ENCODE assay signal across 8 cellular contexts in the genomic region with DNA sequence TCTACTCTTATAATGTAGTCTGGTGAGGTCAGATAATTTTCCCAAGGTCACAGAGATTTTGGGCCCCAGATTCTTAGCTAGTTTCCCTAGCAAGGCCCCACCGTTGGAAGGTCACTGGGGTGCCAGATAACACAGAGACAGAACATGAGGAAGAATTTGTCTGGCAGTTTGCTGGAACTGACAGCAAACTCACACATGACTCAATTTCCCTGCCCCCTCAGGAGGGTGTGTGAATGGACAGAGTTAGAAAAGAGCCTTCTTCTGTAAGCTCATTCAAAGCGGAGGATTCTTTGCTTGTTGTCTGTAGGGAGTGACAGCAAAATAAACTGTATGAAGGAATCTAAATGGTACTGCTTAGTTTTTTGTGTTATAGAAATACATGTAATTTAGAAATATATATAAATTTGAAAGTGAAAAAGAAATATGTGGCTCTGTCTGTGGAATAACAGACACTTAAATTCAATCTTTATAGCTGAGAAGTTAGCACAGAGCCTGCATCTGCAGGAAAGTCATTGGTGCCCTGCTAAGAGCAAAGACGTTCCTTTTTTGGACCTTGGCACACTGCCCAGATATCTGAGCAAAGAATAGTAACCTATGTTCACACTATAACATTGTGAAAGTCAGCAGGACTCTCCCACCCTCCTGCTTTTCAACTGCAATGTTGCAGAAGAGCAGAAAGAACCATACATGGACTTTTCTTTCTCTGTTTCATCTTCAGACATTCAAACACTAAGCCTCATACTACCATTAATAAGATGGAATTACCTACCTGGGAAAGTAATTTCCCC. TPM values are rescaled to one million over a fixed set of nuclear protein-coding genes. Genes with fewer than 3 reads are reported as not detected.
A peak's percentile ranks its signal among the peaks of the same experiment; 100 is the strongest.
DNase-seq lines count a peak whose midpoint lies in the region; ATAC-seq and TF ChIP-seq lines count a peak whose summit lies in the region.

No MANE protein-coding gene starts in this region.

- peaks cover 19% of the 10 kb centered on the region; the same call in 1 of the 2 replicates for H3K36me3 ChIP-seq in PC-3 (ENCODE audit: low read depth, low read length)
- H3K36me3 ChIP-seq in cardiac muscle cell: peaks cover 29% of the 10 kb centered on the region
- H3K36me3 ChIP-seq in smooth muscle cell (ENCODE audit: low read depth): peaks cover 13% of the 10 kb centered on the region

- H3K4me1 ChIP-seq in PC-3 (ENCODE audit: insufficient read depth, low read length): peaks cover 29% of the 10 kb centered on the region
- peaks cover 43% of the 10 kb centered on the region for H3K4me1 ChIP-seq in cardiac muscle cell (ENCODE audit: low read depth)
- H3K4me1 ChIP-seq in smooth muscle cell (ENCODE audit: low read depth): peaks cover 19% of the 10 kb centered on the region

- H3K27me3 ChIP-seq in PC-3 (ENCODE audit: low read length) (no peaks in the 10 kb centered on the region), cardiac muscle cell (no peaks in the 10 kb centered on the region), smooth muscle cell (ENCODE audit: low read depth) (no peaks in the 10 kb centered on the region)

- intact Hi-C loops in PC-3 (cut with micrococcal nuclease): no loop called here

- no peaks in the 10 kb centered on the region; the same call in 1 of the 2 replicates for H4K20me1 ChIP-seq in PC-3 (ENCODE audit: low read length)
- H4K20me1 ChIP-seq in smooth muscle cell (ENCODE audit: low read depth): peaks cover 37% of the 10 kb centered on the region

- H3K27ac ChIP-seq in PC-3 (ENCODE audit: low read length) (no peak overlapping the region), cardiac muscle cell (peak overlapping the region; percentile 99), smooth muscle cell (ENCODE audit: low read depth) (peak overlapping the region; percentile 20), RWPE1 (no peak overlapping the region)

- WGBS in smooth muscle cell (ENCODE audit: low lambda C conversion rate): 26% methylated on average over 3 of the region's 3 CpGs

- H3K4me3 Mint-ChIP-seq in activated T-cell treated with anti-CD3 and anti-CD28 coated beads, Interleukin-2, amount 50 U/mL, for 72 hours: peak overlapping the region; percentile 92 to 98

- H3F3A ChIP-seq in PC-3 (ENCODE audit: low read length, unreplicated experiment) (no peaks in the 10 kb centered on the region), smooth muscle cell (ENCODE audit: low read depth) (no peaks in the 10 kb centered on the region)

- TF ChIP-seq CTCF in PC-3 (conservative IDR thresholded peaks at IDR 0.05; ENCODE audit: low read depth, low read length): no peak
- TF ChIP-seq CTCF in cardiac muscle cell (IDR thresholded peaks at IDR 0.05; ENCODE audit: low read depth, low read length): no peak
- TF ChIP-seq CTCF in smooth muscle cell (IDR thresholded peaks at IDR 0.05; ENCODE audit: borderline replicate concordance, insufficient read depth, poor library complexity, severe bottlenecking): no peak
- TF ChIP-seq CTCF in RWPE1 (conservative IDR thresholded peaks at IDR 0.05; ENCODE audit: low read depth): no peak

- no peaks in the 10 kb centered on the region for H3K9me2 ChIP-seq in PC-3 (replicated peaks; ENCODE audit: low read length)

- H3K9ac ChIP-seq in PC-3 (ENCODE audit: low read length) (no peak overlapping the region), smooth muscle cell (ENCODE audit: low read depth) (no peak overlapping the region)

- no TSS peak for BruUV-seq in PC-3 (replicated peaks; lab: Mats Ljungman, UMichigan)

- DNase-seq in activated T-cell treated with anti-CD3 and anti-CD28 coated beads, Interleukin-2, amount 50 U/mL, for 72 hours: peak in 1 of 2 donors; percentile 7
- no peak for DNase-seq in activated T-cell treated with anti-CD3 and anti-CD28 coated beads for 4 hours
- no peak for DNase-seq in PC-3
- DNase-seq in cardiac muscle cell (ENCODE audit: low read depth in 1 of 2, low spot score in 1 of 2): peak; percentile 66 to 91
- no peak for DNase-seq in smooth muscle cell (lab: John Stamatoyannopoulos, UW; ENCODE audit: unreplicated experiment)
- DNase-seq in RWPE1 (ENCODE audit: low spot score): no peak
- DNase-seq in activated naive CD4-positive, alpha-beta T cell treated with anti-CD3 and anti-CD28 coated beads, Interleukin-2, amount 50 U/mL, for 16 hours: no peak

- peaks cover 0 to 14% of the 10 kb centered on the region in 2 donors for H3K36me3 Mint-ChIP-seq in activated T-cell treated with anti-CD3 and anti-CD28 coated beads, Interleukin-2, amount 50 U/mL, for 72 hours (ENCODE audit: insufficient read depth in 2 of 2)

- H3K4me1 Mint-ChIP-seq in activated T-cell treated with anti-CD3 and anti-CD28 coated beads, Interleukin-2, amount 50 U/mL, for 72 hours (ENCODE audit: low read depth): peaks cover 41% of the 10 kb centered on the region

- H2AFZ ChIP-seq in PC-3 (ENCODE audit: low read length) (no peak overlapping the region), smooth muscle cell (ENCODE audit: low read depth) (no peak overlapping the region)

- no peaks in the 10 kb centered on the region for H3K9me3 ChIP-seq in PC-3 (ENCODE audit: low read length)
- no peaks in the 10 kb centered on the region for H3K9me3 ChIP-seq in cardiac muscle cell (ENCODE audit: low read depth)
- no peaks in the 10 kb centered on the region for H3K9me3 ChIP-seq in smooth muscle cell (replicated peaks; ENCODE audit: low read depth)

- POLR2A ChIA-PET in PC-3 (lab: Charles Lee; ENCODE audit: unreplicated experiment) (interaction anchor here (0.6 to 0.8 kb wide), 2 partner anchors 671 to 897 kb away, joined by 6 read pairs; no protein-coding TSS in a partner anchor), RWPE1 (lab: Yijun Ruan, JAX; ENCODE audit: low non-redundant PET) (no interaction called here)

- H3K4me2 ChIP-seq in PC-3 (ENCODE audit: low read length) (peak overlapping the region; percentile 86), smooth muscle cell (peak overlapping the region; percentile 85)

- H3K27me3 Mint-ChIP-seq in activated T-cell treated with anti-CD3 and anti-CD28 coated beads, Interleukin-2, amount 50 U/mL, for 72 hours (ENCODE audit: low read depth): no peaks in the 10 kb centered on the region

- peaks cover 89% of the 10 kb centered on the region for H3K79me2 ChIP-seq in PC-3 (ENCODE audit: low read length)
- H3K79me2 ChIP-seq in smooth muscle cell (ENCODE audit: low read depth): peaks cover 84% of the 10 kb centered on the region

- peak overlapping the region; percentile 90 for H3K27ac Mint-ChIP-seq in activated T-cell treated with anti-CD3 and anti-CD28 coated beads, Interleukin-2, amount 50 U/mL, for 72 hours

- CTCF ChIA-PET in PC-3 (lab: Charles Lee): interaction anchor here (0.6 kb wide), 2 partner anchors 8 to 271 kb away, joined by 4 to 5 read pairs; no protein-coding TSS in a partner anchor
- CTCF ChIA-PET in RWPE1 (lab: Yijun Ruan, JAX): interaction anchor here (0.6 kb wide), 1 partner anchor 12 kb away, joined by 3 read pairs; no protein-coding TSS in a partner anchor

- H3K4me3 ChIP-seq in PC-3 (ENCODE audit: low read length) (peak overlapping the region; percentile 82), cardiac muscle cell (peak overlapping the region; percentile 89), smooth muscle cell (peak overlapping the region; percentile 66)

- no peak for ATAC-seq in activated T-cell treated with anti-CD3 and anti-CD28 coated beads, Interleukin-2, amount 50 U/mL, for 72 hours (replicated peaks in 1 of 2)
- no peak for ATAC-seq in PC-3
- ATAC-seq in HG03039 (IDR thresholded peaks at IDR 0.05; ENCODE audit: unreplicated experiment): no peak

- H3K9me3 Mint-ChIP-seq in activated T-cell treated with anti-CD3 and anti-CD28 coated beads, Interleukin-2, amount 50 U/mL, for 72 hours: no peaks in the 10 kb centered on the region

RNA-seq across cellular contexts. Expression of a gene that starts 2.1 kb away (rescaled TPM):
- 100 to 1,000 TPM; 170 to 171 TPM for total RNA-seq in activated T-cell treated with anti-CD3 and anti-CD28 coated beads, Interleukin-2, amount 50 U/mL, for 72 hours
- 249 and 304 TPM in 2 replicates for total RNA-seq in PC-3 (2014; rRNA removed)
- 668 and 903 TPM in 2 replicates for total RNA-seq in cardiac muscle cell
- 1,163 and 1,373 TPM in 2 replicates for polyA plus RNA-seq in cardiac muscle cell
- 280 and 290 TPM in 2 replicates for total RNA-seq in smooth muscle cell
- polyA plus RNA-seq in smooth muscle cell: 251 and 275 TPM in 2 replicates

RNA-seq across cellular contexts. Expression of a gene that starts 2.5 kb away (rescaled TPM):
- total RNA-seq in activated T-cell treated with anti-CD3 and anti-CD28 coated beads, Interleukin-2, amount 50 U/mL, for 72 hours: 1 to 10 TPM; 7.0 to 10.0 TPM
- 4.0 and 6.3 TPM in 2 replicates for total RNA-seq in PC-3 (2014; rRNA removed)
- total RNA-seq in cardiac muscle cell: 9.2 and 11.8 TPM in 2 replicates
- polyA plus RNA-seq in cardiac muscle cell: 4.6 and 6.7 TPM in 2 replicates
- total RNA-seq in smooth muscle cell: 8.1 and 11.6 TPM in 2 replicates
- polyA plus RNA-seq in smooth muscle cell: 7.5 and 8.1 TPM in 2 replicates

Comparison
In these comparisons a context has a peak if more than half of its experiments do, and no peak if none do; other contexts are left out.
1. DNase-seq: peak in cardiac muscle cell (2 of 2); none in activated T-cell treated with anti-CD3 and anti-CD28 coated beads for 4 hours (single experiment), PC-3 (single experiment), smooth muscle cell (single experiment), RWPE1 (single experiment) and activated naive CD4-positive, alpha-beta T cell treated with anti-CD3 and anti-CD28 coated beads, Interleukin-2, amount 50 U/mL, for 16 hours (single experiment).
2. H3K27ac ChIP-seq: peak in cardiac muscle cell (single experiment) and smooth muscle cell (single experiment); none in PC-3 (single experiment) and RWPE1 (single experiment).
3. Peak in every context shown above with its lines, with median percentiles within 50 percentile points of each other: H3K4me3 ChIP-seq.